ENCODE assay signal across 1 cellular context in the genomic region with DNA sequence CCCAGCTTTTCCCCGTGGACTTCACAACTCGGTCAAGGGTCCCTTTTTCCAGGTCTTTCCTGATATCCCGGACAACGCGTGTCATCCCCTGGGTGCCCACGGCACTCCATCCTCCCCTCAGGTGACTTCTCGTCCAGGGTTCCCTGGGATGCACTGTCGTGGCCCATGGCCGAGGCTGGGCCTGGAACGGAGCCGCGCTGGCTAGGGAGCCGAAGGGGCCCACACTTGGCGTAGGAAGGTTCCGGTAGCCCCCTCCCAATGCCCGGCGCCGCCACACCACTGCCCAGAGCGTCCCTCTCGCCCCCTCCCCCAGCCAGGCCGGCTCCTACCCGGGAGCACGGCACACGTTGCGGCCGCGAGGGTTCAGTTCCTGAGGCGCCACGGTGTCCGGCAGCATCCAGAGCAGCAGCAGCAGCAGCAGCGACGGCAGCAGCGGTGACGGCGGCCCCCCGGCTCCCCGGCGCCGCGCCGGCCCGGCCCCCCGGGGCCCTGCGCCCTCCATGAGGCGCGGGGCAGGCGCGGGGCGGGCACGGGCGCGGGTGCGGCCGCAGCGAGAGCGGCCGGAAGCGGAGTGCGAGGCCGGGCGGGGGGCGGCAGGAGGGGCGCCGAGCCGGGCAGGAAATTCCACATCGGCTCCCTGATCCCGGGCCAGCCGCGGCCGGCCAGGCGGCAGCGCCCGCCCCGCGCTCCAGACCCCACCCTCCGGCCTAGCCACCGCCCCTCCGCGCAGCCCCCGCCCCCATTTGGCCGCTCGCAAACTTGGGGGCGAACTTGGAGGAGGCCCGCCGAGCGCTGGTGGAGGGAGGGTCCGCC.
TF ChIP-seq lines count a peak whose summit lies in the region.

Gene SCARF2, minus strand, starts transcription at position 573 of the 813 bp plus-strand sequence. Its CDS starts 71 bp downstream, at position 502.

TF ChIP-seq in K562, 482 proteins besides CTCF, POLR2A, EP300 and RAD21 (continued from another document and continues in another):
- no peak for TF ChIP-seq MXD1 (CRISPR knock-in tag; IDR thresholded peaks at IDR 0.05; ENCODE audit: borderline replicate concordance, poor library complexity, severe bottlenecking)
- TF ChIP-seq ZBTB17 (CRISPR knock-in tag; IDR thresholded peaks at IDR 0.05) = no peak
- no peak for TF ChIP-seq TEAD2 (tag; IDR thresholded peaks at IDR 0.05)
- TF ChIP-seq MCM2 (IDR thresholded peaks at IDR 0.05; ENCODE audit: low read depth) = no peak
- 0 out of 2 replicates have a peak, but pooled peaks have one; percentile 61 for TF ChIP-seq ZNF76 (CRISPR knock-in tag; IDR thresholded peaks at IDR 0.05; ENCODE audit: borderline replicate concordance)
- TF ChIP-seq ZNF23 (CRISPR knock-in tag; IDR thresholded peaks at IDR 0.05) = no peak
- TF ChIP-seq, protein P1, sequence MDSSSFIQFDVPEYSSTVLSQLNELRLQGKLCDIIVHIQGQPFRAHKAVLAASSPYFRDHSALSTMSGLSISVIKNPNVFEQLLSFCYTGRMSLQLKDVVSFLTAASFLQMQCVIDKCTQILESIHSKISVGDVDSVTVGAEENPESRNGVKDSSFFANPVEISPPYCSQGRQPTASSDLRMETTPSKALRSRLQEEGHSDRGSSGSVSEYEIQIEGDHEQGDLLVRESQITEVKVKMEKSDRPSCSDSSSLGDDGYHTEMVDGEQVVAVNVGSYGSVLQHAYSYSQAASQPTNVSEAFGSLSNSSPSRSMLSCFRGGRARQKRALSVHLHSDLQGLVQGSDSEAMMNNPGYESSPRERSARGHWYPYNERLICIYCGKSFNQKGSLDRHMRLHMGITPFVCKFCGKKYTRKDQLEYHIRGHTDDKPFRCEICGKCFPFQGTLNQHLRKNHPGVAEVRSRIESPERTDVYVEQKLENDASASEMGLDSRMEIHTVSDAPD (CRISPR knock-in tag; IDR thresholded peaks at IDR 0.05) = no peak
- TF ChIP-seq KDM1A (IDR thresholded peaks at IDR 0.05) = no peak
- no peak for TF ChIP-seq EP400 (IDR thresholded peaks at IDR 0.05)
- TF ChIP-seq GATAD2B (IDR thresholded peaks at IDR 0.05; ENCODE audit: borderline replicate concordance) = no peak
- TF ChIP-seq, protein P2, sequence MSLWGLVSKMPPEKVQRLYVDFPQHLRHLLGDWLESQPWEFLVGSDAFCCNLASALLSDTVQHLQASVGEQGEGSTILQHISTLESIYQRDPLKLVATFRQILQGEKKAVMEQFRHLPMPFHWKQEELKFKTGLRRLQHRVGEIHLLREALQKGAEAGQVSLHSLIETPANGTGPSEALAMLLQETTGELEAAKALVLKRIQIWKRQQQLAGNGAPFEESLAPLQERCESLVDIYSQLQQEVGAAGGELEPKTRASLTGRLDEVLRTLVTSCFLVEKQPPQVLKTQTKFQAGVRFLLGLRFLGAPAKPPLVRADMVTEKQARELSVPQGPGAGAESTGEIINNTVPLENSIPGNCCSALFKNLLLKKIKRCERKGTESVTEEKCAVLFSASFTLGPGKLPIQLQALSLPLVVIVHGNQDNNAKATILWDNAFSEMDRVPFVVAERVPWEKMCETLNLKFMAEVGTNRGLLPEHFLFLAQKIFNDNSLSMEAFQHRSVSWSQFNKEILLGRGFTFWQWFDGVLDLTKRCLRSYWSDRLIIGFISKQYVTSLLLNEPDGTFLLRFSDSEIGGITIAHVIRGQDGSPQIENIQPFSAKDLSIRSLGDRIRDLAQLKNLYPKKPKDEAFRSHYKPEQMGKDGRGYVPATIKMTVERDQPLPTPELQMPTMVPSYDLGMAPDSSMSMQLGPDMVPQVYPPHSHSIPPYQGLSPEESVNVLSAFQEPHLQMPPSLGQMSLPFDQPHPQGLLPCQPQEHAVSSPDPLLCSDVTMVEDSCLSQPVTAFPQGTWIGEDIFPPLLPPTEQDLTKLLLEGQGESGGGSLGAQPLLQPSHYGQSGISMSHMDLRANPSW (CRISPR knock-in tag; IDR thresholded peaks at IDR 0.05) = no peak
- TF ChIP-seq GABPB2 (CRISPR knock-in tag; conservative IDR thresholded peaks at IDR 0.05) = no peak
- TF ChIP-seq, protein P3, sequence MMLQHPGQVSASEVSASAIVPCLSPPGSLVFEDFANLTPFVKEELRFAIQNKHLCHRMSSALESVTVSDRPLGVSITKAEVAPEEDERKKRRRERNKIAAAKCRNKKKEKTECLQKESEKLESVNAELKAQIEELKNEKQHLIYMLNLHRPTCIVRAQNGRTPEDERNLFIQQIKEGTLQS (IDR thresholded peaks at IDR 0.05) = no peak
- TF ChIP-seq, protein P3 (CRISPR knock-in tag; conservative IDR thresholded peaks at IDR 0.05) = no peak
- TF ChIP-seq CBFA2T2 (conservative IDR thresholded peaks at IDR 0.05) = no peak
- peak; percentile 1; the same call in 1 of the 2 replicates for TF ChIP-seq RBM14 (IDR thresholded peaks at IDR 0.05; ENCODE audit: borderline replicate concordance, insufficient read depth, low read depth, low read length)
- TF ChIP-seq SREBF1 (IDR thresholded peaks at IDR 0.05; ENCODE audit: borderline replicate concordance, low read depth, low read length) = no peak
- no peak for TF ChIP-seq RB1 (IDR thresholded peaks at IDR 0.05; ENCODE audit: low read depth)
- TF ChIP-seq NRF1 (conservative IDR thresholded peaks at IDR 0.05 in 1 of 2, IDR thresholded peaks at IDR 0.05 in 1 of 2) = no peak
- TF ChIP-seq, protein P4, sequence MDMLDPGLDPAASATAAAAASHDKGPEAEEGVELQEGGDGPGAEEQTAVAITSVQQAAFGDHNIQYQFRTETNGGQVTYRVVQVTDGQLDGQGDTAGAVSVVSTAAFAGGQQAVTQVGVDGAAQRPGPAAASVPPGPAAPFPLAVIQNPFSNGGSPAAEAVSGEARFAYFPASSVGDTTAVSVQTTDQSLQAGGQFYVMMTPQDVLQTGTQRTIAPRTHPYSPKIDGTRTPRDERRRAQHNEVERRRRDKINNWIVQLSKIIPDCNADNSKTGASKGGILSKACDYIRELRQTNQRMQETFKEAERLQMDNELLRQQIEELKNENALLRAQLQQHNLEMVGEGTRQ (CRISPR knock-in tag; IDR thresholded peaks at IDR 0.05) = no peak
- TF ChIP-seq E2F6 (IDR thresholded peaks at IDR 0.05; ENCODE audit: borderline replicate concordance in 1 of 2, extremely low read depth in 1 of 2, insufficient read depth in 1 of 2, insufficient read length in 1 of 2, low read depth in 1 of 2, low read length in 1 of 2, poor library complexity in 1 of 2, severe bottlenecking in 1 of 2) = peak in 1 of 2 experiments; percentile 4
- TF ChIP-seq ZNF77 (CRISPR knock-in tag; IDR thresholded peaks at IDR 0.05) = no peak
- no peak for TF ChIP-seq ERF (CRISPR knock-in tag; IDR thresholded peaks at IDR 0.05)
- no peak for TF ChIP-seq PPARD (CRISPR knock-in tag; IDR thresholded peaks at IDR 0.05)
- no peak for TF ChIP-seq HDAC6 (IDR thresholded peaks at IDR 0.05; ENCODE audit: low read depth, low read length)
- no peak for TF ChIP-seq BHLHE40 (IDR thresholded peaks at IDR 0.05; ENCODE audit: low read length)
- TF ChIP-seq SMAD1 (IDR thresholded peaks at IDR 0.05; ENCODE audit: low read depth, low read length, partially characterized antibody) = no peak
- no peak for TF ChIP-seq TARDBP (IDR thresholded peaks at IDR 0.05)
- TF ChIP-seq SUPT5H (IDR thresholded peaks at IDR 0.05) = no peak
- TF ChIP-seq ZNF146 (CRISPR knock-in tag; IDR thresholded peaks at IDR 0.05; ENCODE audit: unreplicated experiment) = no peak
- TF ChIP-seq BACH1 (tag; IDR thresholded peaks at IDR 0.05) = no peak
- TF ChIP-seq, protein P5, sequence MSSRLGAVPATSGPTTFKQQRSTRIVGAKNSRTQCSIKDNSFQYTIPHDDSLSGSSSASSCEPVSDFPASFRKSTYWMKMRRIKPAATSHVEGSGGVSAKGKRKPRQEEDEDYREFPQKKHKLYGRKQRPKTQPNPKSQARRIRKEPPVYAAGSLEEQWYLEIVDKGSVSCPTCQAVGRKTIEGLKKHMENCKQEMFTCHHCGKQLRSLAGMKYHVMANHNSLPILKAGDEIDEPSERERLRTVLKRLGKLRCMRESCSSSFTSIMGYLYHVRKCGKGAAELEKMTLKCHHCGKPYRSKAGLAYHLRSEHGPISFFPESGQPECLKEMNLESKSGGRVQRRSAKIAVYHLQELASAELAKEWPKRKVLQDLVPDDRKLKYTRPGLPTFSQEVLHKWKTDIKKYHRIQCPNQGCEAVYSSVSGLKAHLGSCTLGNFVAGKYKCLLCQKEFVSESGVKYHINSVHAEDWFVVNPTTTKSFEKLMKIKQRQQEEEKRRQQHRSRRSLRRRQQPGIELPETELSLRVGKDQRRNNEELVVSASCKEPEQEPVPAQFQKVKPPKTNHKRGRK (tag; IDR thresholded peaks at IDR 0.05) = no peak
- no peak for TF ChIP-seq HDAC2 (IDR thresholded peaks at IDR 0.05)
- TF ChIP-seq PHF21A (IDR thresholded peaks at IDR 0.05; ENCODE audit: borderline replicate concordance, low read depth) = no peak
- no peak for TF ChIP-seq SNRNP70 (optimal IDR thresholded peaks at IDR 0.05; ENCODE audit: low read depth, low read length)
- TF ChIP-seq, protein P6, sequence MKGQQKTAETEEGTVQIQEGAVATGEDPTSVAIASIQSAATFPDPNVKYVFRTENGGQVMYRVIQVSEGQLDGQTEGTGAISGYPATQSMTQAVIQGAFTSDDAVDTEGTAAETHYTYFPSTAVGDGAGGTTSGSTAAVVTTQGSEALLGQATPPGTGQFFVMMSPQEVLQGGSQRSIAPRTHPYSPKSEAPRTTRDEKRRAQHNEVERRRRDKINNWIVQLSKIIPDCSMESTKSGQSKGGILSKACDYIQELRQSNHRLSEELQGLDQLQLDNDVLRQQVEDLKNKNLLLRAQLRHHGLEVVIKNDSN (CRISPR knock-in tag; IDR thresholded peaks at IDR 0.05) = 0 out of 2 replicates have a peak, but pooled peaks have one; percentile 3
- no peak for TF ChIP-seq SAFB (IDR thresholded peaks at IDR 0.05; ENCODE audit: borderline replicate concordance, low read depth, low read length)
- 0 out of 4 replicates have a peak, but pooled peaks of 1 of the 2 experiments have one; percentile 28 for TF ChIP-seq RCOR1 (IDR thresholded peaks at IDR 0.05; ENCODE audit: borderline replicate concordance in 1 of 2, low read depth in 2 of 2, low read length in 2 of 2)
- no peak for TF ChIP-seq MCM5 (IDR thresholded peaks at IDR 0.05; ENCODE audit: low read depth)
- no peak for TF ChIP-seq CREB1 (IDR thresholded peaks at IDR 0.05)
- TF ChIP-seq CREB1 (CRISPR knock-in tag; IDR thresholded peaks at IDR 0.05) = no peak
- no peak for TF ChIP-seq JUNB (CRISPR knock-in tag; conservative IDR thresholded peaks at IDR 0.05)
- peak; percentile 24; the same call in 1 of the 2 replicates for TF ChIP-seq POLR2G (IDR thresholded peaks at IDR 0.05; ENCODE audit: low read depth, low read length)
- no peak for TF ChIP-seq GTF2A2 (tag; IDR thresholded peaks at IDR 0.05)
- no peak for TF ChIP-seq POLR2AphosphoS5 (IDR thresholded peaks at IDR 0.05; ENCODE audit: control insufficient read depth, insufficient read depth, low read depth, low read length)
- no peak for TF ChIP-seq TCFL5 (CRISPR knock-in tag; conservative IDR thresholded peaks at IDR 0.05)
